Comparison of ENCODE assay signal across 1 cellular context in the genomic region with DNA sequence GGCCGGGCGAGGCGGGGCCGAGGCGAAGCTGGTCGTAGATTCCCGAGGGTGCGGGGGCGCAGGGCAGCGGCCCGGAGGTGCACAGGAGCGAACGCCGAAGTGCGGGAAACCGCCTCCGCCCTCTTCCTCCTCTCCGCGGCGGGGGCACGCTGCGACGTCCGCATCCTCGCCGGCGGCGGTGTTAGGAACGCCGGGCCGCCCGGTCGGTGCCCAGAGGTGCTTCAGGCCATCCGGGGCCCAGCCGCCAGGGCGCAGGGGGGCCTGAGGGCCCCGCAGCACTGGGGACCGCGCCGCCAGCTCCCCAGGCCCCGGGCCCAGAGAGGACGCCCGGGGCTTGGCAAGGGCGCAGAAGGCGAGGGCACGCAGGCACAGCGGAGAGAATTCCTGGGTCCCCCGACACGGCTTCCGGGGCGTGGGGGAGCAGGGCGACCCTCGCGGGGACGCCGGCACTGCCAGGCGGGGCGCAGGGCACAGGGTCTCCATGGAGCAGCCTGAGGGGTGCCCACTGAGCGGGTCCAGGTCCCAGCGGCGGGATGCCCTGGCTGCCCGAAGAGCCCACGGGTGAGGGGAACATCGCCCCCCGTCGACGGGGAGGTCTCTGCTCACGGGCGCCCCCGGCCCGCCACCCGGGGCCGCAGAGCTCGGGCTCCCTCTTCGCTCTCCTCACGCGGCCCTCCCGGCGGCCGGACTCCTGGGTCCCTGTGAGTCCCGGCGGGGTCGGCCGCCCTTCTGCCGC.
TF ChIP-seq lines count a peak whose summit lies in the region.

No MANE protein-coding gene starts in this region.

TF ChIP-seq in HepG2, 621 proteins besides CTCF, POLR2A, EP300 and RAD21 (continued from another document and continues in another):
- TF ChIP-seq, protein P1, sequence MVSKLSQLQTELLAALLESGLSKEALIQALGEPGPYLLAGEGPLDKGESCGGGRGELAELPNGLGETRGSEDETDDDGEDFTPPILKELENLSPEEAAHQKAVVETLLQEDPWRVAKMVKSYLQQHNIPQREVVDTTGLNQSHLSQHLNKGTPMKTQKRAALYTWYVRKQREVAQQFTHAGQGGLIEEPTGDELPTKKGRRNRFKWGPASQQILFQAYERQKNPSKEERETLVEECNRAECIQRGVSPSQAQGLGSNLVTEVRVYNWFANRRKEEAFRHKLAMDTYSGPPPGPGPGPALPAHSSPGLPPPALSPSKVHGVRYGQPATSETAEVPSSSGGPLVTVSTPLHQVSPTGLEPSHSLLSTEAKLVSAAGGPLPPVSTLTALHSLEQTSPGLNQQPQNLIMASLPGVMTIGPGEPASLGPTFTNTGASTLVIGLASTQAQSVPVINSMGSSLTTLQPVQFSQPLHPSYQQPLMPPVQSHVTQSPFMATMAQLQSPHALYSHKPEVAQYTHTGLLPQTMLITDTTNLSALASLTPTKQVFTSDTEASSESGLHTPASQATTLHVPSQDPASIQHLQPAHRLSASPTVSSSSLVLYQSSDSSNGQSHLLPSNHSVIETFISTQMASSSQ (IDR thresholded peaks at IDR 0.05; ENCODE audit: low read depth): no peak
- TF ChIP-seq, protein P1 (CRISPR knock-in tag; IDR thresholded peaks at IDR 0.05; ENCODE audit: borderline replicate concordance): no peak
- TF ChIP-seq ZNF564 (CRISPR knock-in tag; IDR thresholded peaks at IDR 0.05) (no peak; the same call in 1 of the 2 replicates), HMGA1 (CRISPR knock-in tag; conservative IDR thresholded peaks at IDR 0.05) (no peak), AKAP8 (CRISPR knock-in tag; IDR thresholded peaks at IDR 0.05) (no peak), RFX5 (IDR thresholded peaks at IDR 0.05; ENCODE audit: low read depth, low read length) (no peak), ZNF704 (CRISPR knock-in tag; IDR thresholded peaks at IDR 0.05; ENCODE audit: borderline replicate concordance) (no peak), ZNF775 (CRISPR knock-in tag; IDR thresholded peaks at IDR 0.05; ENCODE audit: borderline replicate concordance) (no peak), RCOR2 (CRISPR knock-in tag; IDR thresholded peaks at IDR 0.05) (no peak), NR1H2 (CRISPR knock-in tag; IDR thresholded peaks at IDR 0.05; ENCODE audit: borderline replicate concordance, low read depth) (no peak; the same call in 1 of the 2 replicates), ADNP (CRISPR knock-in tag; IDR thresholded peaks at IDR 0.05) (no peak), ETS1 (CRISPR knock-in tag; IDR thresholded peaks at IDR 0.05) (no peak; the same call in 1 of the 2 replicates), ZSCAN20 (CRISPR knock-in tag; IDR thresholded peaks at IDR 0.05; ENCODE audit: borderline replicate concordance) (no peak; the same call in 1 of the 2 replicates), ZNF235 (CRISPR knock-in tag; IDR thresholded peaks at IDR 0.05; ENCODE audit: borderline replicate concordance) (no peak), REL (CRISPR knock-in tag; conservative IDR thresholded peaks at IDR 0.05) (no peak), KDM2A (CRISPR knock-in tag; IDR thresholded peaks at IDR 0.05; ENCODE audit: borderline replicate concordance, low read depth) (0 out of 2 replicates have a peak, but pooled peaks have one; percentile 9), RAD51 (IDR thresholded peaks at IDR 0.05; ENCODE audit: borderline replicate concordance) (no peak), AGO1 (IDR thresholded peaks at IDR 0.05; ENCODE audit: low read depth, low read length, poor library complexity, severe bottlenecking) (no peak), ZNF33B (CRISPR knock-in tag; IDR thresholded peaks at IDR 0.05) (peak; percentile 61), NFYC (CRISPR knock-in tag; IDR thresholded peaks at IDR 0.05) (no peak), ZNF619 (CRISPR knock-in tag; IDR thresholded peaks at IDR 0.05) (no peak; the same call in 1 of the 2 replicates), ZNF317 (CRISPR knock-in tag; IDR thresholded peaks at IDR 0.05) (no peak), ZNF337 (CRISPR knock-in tag; IDR thresholded peaks at IDR 0.05; ENCODE audit: borderline replicate concordance, low read depth) (no peak), ZNF354B (CRISPR knock-in tag; IDR thresholded peaks at IDR 0.05) (no peak), ZNF670 (CRISPR knock-in tag; IDR thresholded peaks at IDR 0.05; ENCODE audit: borderline replicate concordance) (no peak), AHR (CRISPR knock-in tag; IDR thresholded peaks at IDR 0.05) (no peak), ZNF816 (CRISPR knock-in tag; IDR thresholded peaks at IDR 0.05; ENCODE audit: borderline replicate concordance) (no peak), MAFK (conservative IDR thresholded peaks at IDR 0.05 in 1 of 2, IDR thresholded peaks at IDR 0.05 in 1 of 2; ENCODE audit: low read length in 2 of 2) (no peak), EZH2 (conservative IDR thresholded peaks at IDR 0.05; ENCODE audit: low read depth, low read length) (no peak), ZNF841 (CRISPR knock-in tag; IDR thresholded peaks at IDR 0.05; ENCODE audit: borderline replicate concordance) (no peak), SOX6 (IDR thresholded peaks at IDR 0.05) (no peak), SOX6 (CRISPR knock-in tag; IDR thresholded peaks at IDR 0.05) (no peak), SYNCRIP (IDR thresholded peaks at IDR 0.05; ENCODE audit: insufficient read depth, low read depth, low read length) (no peak), TSC22D2 (CRISPR knock-in tag; IDR thresholded peaks at IDR 0.05; ENCODE audit: borderline replicate concordance) (no peak), ZNF280D (CRISPR knock-in tag; IDR thresholded peaks at IDR 0.05) (no peak), ZNF589 (CRISPR knock-in tag; conservative IDR thresholded peaks at IDR 0.05) (peak; percentile 63; the same call in 1 of the 2 replicates), ZNF333 (CRISPR knock-in tag; IDR thresholded peaks at IDR 0.05; ENCODE audit: borderline replicate concordance) (no peak; the same call in 1 of the 2 replicates), ZNF740 (CRISPR knock-in tag; IDR thresholded peaks at IDR 0.05) (no peak), ZNF329 (CRISPR knock-in tag; IDR thresholded peaks at IDR 0.05; ENCODE audit: low read depth) (no peak), BHLHE40 (IDR thresholded peaks at IDR 0.05; ENCODE audit: low read length) (no peak), ZBTB38 (CRISPR knock-in tag; IDR thresholded peaks at IDR 0.05) (no peak; the same call in 1 of the 2 replicates), ZBTB14 (CRISPR knock-in tag; IDR thresholded peaks at IDR 0.05) (no peak), CHD4 (IDR thresholded peaks at IDR 0.05; ENCODE audit: borderline replicate concordance, low read length) (no peak), ZNF543 (CRISPR knock-in tag; IDR thresholded peaks at IDR 0.05) (no peak), TCF7 (IDR thresholded peaks at IDR 0.05; ENCODE audit: low read depth) (no peak), NFKBIZ (CRISPR knock-in tag; IDR thresholded peaks at IDR 0.05) (no peak)
- TF ChIP-seq, protein P2, sequence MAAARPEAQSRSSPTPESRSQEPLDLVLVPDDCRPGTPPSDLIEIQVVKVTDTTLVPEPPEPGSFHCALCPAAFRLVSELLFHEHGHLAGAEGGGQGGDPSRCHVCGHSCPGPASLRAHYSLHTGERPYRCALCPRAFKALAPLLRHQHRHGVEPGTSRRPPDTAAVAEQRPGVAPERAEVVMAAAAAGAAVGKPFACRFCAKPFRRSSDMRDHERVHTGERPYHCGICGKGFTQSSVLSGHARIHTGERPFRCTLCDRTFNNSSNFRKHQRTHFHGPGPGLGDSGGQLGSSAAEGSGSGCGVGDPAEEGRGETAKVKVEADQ (CRISPR knock-in tag; IDR thresholded peaks at IDR 0.05; ENCODE audit: borderline replicate concordance): no peak
- TF ChIP-seq, protein P3, sequence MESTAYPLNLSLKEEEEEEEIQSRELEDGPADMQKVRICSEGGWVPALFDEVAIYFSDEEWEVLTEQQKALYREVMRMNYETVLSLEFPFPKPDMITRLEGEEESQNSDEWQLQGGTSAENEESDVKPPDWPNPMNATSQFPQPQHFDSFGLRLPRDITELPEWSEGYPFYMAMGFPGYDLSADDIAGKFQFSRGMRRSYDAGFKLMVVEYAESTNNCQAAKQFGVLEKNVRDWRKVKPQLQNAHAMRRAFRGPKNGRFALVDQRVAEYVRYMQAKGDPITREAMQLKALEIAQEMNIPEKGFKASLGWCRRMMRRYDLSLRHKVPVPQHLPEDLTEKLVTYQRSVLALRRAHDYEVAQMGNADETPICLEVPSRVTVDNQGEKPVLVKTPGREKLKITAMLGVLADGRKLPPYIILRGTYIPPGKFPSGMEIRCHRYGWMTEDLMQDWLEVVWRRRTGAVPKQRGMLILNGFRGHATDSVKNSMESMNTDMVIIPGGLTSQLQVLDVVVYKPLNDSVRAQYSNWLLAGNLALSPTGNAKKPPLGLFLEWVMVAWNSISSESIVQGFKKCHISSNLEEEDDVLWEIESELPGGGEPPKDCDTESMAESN (CRISPR knock-in tag; conservative IDR thresholded peaks at IDR 0.05): no peak
- TF ChIP-seq, protein P4, sequence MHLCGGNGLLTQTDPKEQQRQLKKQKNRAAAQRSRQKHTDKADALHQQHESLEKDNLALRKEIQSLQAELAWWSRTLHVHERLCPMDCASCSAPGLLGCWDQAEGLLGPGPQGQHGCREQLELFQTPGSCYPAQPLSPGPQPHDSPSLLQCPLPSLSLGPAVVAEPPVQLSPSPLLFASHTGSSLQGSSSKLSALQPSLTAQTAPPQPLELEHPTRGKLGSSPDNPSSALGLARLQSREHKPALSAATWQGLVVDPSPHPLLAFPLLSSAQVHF (CRISPR knock-in tag; IDR thresholded peaks at IDR 0.05): no peak
